In the genomic region with DNA sequence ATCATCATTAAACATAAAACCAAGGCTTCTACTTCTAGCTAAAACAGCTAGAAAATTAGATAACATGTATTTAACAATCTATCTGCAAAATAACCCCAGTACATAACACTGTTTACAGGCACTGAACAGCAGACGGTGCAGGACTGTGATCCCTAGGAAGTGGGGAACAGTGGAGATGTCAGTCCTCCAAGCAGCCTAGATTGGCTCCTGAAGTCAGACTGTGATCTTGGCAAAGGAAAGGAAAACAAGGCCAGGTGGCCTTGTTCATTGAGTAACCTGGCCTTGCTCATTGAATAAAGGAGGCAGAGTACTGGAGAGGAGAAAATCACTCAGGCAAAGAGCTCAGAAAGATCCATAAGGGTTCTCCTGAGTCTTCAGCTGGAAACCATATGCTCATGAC, we compare ENCODE assay signal across 17 cellular contexts.
"Had no signal": no experiment of that assay in that cellular context is flagged by ENCODE, and none has a peak within 500 bp of the region (broad histone marks: within the 10 kb centered on the region; RNA-seq: fewer than 3 reads in every experiment).

No MANE protein-coding gene starts in this region.

- H3K4me3 ChIP-seq: adrenal gland, coronary artery, esophagus muscularis mucosa, hepatocyte, left ventricle myocardium inferior, mucosa of descending colon had no signal

- ATAC-seq: activated CD8-positive, alpha-beta T cell treated with anti-CD3 and anti-CD28 coated beads, Interleukin-2, amount 10 ng/mL, durations not matched to agents 7 days and 5 days; mucosa of descending colon; naive thymus-derived CD4-positive, alpha-beta T cell; WTC11 had no signal

- H3K9me3 ChIP-seq: adrenal gland, mucosa of descending colon had no signal

- H3K27me3 ChIP-seq: adrenal gland, esophagus muscularis mucosa, hepatocyte had no signal

- H3K36me3 ChIP-seq: adrenal gland, esophagus muscularis mucosa, left ventricle myocardium inferior had no signal

- DNase-seq: activated CD4-positive, alpha-beta T cell treated with anti-CD3 and anti-CD28 coated beads for 48 hours; activated CD8-positive, alpha-beta memory T cell treated with anti-CD3 and anti-CD28 coated beads, Interleukin-2, amount 50 U/mL, for 4 hours; activated CD8-positive, alpha-beta T cell treated with anti-CD3 and anti-CD28 coated beads, Interleukin-2, amount 10 ng/mL, durations not matched to agents 7 days and 5 days; activated effector memory CD4-positive, alpha-beta T cell treated with anti-CD3 and anti-CD28 coated beads, Interleukin-2, amount 50 U/mL, for 16 hours; activated T-cell treated with anti-CD3 and anti-CD28 coated beads, Interleukin-2, amount 50 U/mL, for 48 hours; central memory CD4-positive, alpha-beta T cell; left ventricle myocardium inferior; mucosa of descending colon; naive thymus-derived CD4-positive, alpha-beta T cell; stimulated activated CD4-positive, alpha-beta T cell treated with anti-CD3 and anti-CD28 coated beads, Interleukin-12 subunit alpha, Interleukin-12 subunit beta, amount 100 ng/mL, for 4 hours; stimulated activated CD4-positive, alpha-beta T cell treated with anti-CD3 and anti-CD28 coated beads, Interleukin-2, amount 100 ng/mL, for 24 hours had no signal

- H3K4me1 ChIP-seq: adrenal gland, esophagus muscularis mucosa, left ventricle myocardium inferior, parathyroid adenoma had no signal
